1 cellular context compared by ENCODE assay signal in genomic region chr17:66549731-66550207, GRCh38.
TF ChIP-seq lines count a peak whose summit lies in the region.

No MANE protein-coding gene starts in this region.

TF ChIP-seq in IMR-90, 13 proteins besides CTCF, POLR2A, EP300 and RAD21 (continued from another document):
- TF ChIP-seq BHLHE40 (IDR thresholded peaks at IDR 0.05; ENCODE audit: low read depth, low read length) (peak; percentile 14; the same call in 1 of the 2 replicates), FOS (IDR thresholded peaks at IDR 0.05; ENCODE audit: low read depth, low read length) (peak; percentile 63; the same call in 1 of the 2 replicates), CEBPB (IDR thresholded peaks at IDR 0.05; ENCODE audit: low read depth, low read length) (peak; percentile 7; the same call in 1 of the 2 replicates), SMC3 (IDR thresholded peaks at IDR 0.05; ENCODE audit: low read depth, low read length) (0 out of 2 replicates have a peak, but pooled peaks have one; percentile 7), MAZ (IDR thresholded peaks at IDR 0.05; ENCODE audit: borderline replicate concordance, low read depth, low read length) (no peak)
- TF ChIP-seq, protein P1, sequence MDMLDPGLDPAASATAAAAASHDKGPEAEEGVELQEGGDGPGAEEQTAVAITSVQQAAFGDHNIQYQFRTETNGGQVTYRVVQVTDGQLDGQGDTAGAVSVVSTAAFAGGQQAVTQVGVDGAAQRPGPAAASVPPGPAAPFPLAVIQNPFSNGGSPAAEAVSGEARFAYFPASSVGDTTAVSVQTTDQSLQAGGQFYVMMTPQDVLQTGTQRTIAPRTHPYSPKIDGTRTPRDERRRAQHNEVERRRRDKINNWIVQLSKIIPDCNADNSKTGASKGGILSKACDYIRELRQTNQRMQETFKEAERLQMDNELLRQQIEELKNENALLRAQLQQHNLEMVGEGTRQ (IDR thresholded peaks at IDR 0.05; ENCODE audit: low read depth, low read length) = no peak
